Comparison of ENCODE assay signal across 8 cellular contexts in genomic region chr6:53326372-53327016, GRCh38. TPM values are rescaled to one million over a fixed set of nuclear protein-coding genes. Genes with fewer than 3 reads are reported as not detected.
DNase-seq lines count a peak whose midpoint lies in the region; ATAC-seq and TF ChIP-seq lines count a peak whose summit lies in the region.

No MANE protein-coding gene starts in this region.

- H3K27ac Mint-ChIP-seq in WTC11, result peak overlapping the region; percentile 31

- peak overlapping the region in 11 of 12 donors; percentile 29 to 82 (median 63) for H3K27ac ChIP-seq in heart left ventricle

- peak; percentile 19 for DNase-seq in DMS 273 (lab: John Stamatoyannopoulos, UW; ENCODE audit: unreplicated experiment)
- no peak for DNase-seq in DMS 273 treated with DMSO at 0.1 percent for 48 hours (lab: John Stamatoyannopoulos, UW)
- no peak for DNase-seq in WTC11 (ENCODE audit: low spot score)
- DNase-seq in heart left ventricle, result peak in 4 of 5 donors; percentile 37 to 60 (median 44)
- peak; percentile 89 for DNase-seq in stromal cell of bone marrow (ENCODE audit: low read depth)
- DNase-seq in 8988T, result no peak
- DNase-seq in NCI-H1092 treated with DMSO at 0.1 percent for 48 hours (lab: John Stamatoyannopoulos, UW), result no peak

- no peak for TF ChIP-seq POLR2A in heart left ventricle (IDR thresholded peaks at IDR 0.05)

- POLR2A ChIA-PET in WTC11 (lab: Charles Lee), result no interaction called here

- no peaks in the 10 kb centered on the region for H3K9me3 ChIP-seq in heart left ventricle

- no peak for TF ChIP-seq CTCF in WTC11 (IDR thresholded peaks at IDR 0.05)
- no peak for TF ChIP-seq CTCF in heart left ventricle (IDR thresholded peaks at IDR 0.05)

- WGBS in heart left ventricle, 4 donors, result 43 to 53% (median 45%) methylated on average over 11 of the region's 11 CpGs

- H3K9me3 Mint-ChIP-seq in WTC11, result no peaks in the 10 kb centered on the region

- intact Hi-C loops in heart left ventricle (cut with DNase I), result no loop called here

- no peaks in the 10 kb centered on the region for H3K36me3 ChIP-seq in heart left ventricle

- peaks cover 0 to 63% (median 45%) of the 10 kb centered on the region in 12 donors for H3K4me1 ChIP-seq in heart left ventricle

- H3K36me3 Mint-ChIP-seq in WTC11, result no peaks in the 10 kb centered on the region

- CTCF ChIA-PET in WTC11 (lab: Charles Lee), result interaction anchor here (1.5 kb wide), 1 partner anchor 10 kb away, joined by 3 read pairs; no protein-coding TSS in a partner anchor

- H3K27me3 Mint-ChIP-seq in WTC11 (ENCODE audit: low read depth), result no peaks in the 10 kb centered on the region

- H3K4me3 Mint-ChIP-seq in WTC11, result no peak overlapping the region

- no peaks in the 10 kb centered on the region for H3K27me3 ChIP-seq in heart left ventricle

- ATAC-seq in WTC11 (peak; percentile 51), heart left ventricle (peak; percentile 61 to 91 (median 84)), HG02678 (IDR thresholded peaks at IDR 0.05; ENCODE audit: unreplicated experiment) (no peak)

- peaks cover 50% of the 10 kb centered on the region for H3K4me1 Mint-ChIP-seq in WTC11

- no peak overlapping the region for H3K4me3 ChIP-seq in heart left ventricle

TF ChIP-seq in WTC11, 78 proteins besides CTCF, POLR2A, EP300 and RAD21:
- TF ChIP-seq TP53 (CRISPR knock-in tag; IDR thresholded peaks at IDR 0.05) (no peak), HMGA2 (CRISPR knock-in tag; IDR thresholded peaks at IDR 0.05) (no peak), ARID4B (CRISPR knock-in tag; IDR thresholded peaks at IDR 0.05; ENCODE audit: borderline replicate concordance) (no peak), RELA (CRISPR knock-in tag; IDR thresholded peaks at IDR 0.05; ENCODE audit: borderline replicate concordance) (no peak), USF2 (CRISPR knock-in tag; IDR thresholded peaks at IDR 0.05) (no peak), ATF6 (CRISPR knock-in tag; IDR thresholded peaks at IDR 0.05) (no peak), ZNF317 (CRISPR knock-in tag; IDR thresholded peaks at IDR 0.05; ENCODE audit: borderline replicate concordance, low read depth) (no peak), CREB1 (CRISPR knock-in tag; IDR thresholded peaks at IDR 0.05) (no peak)

RNA-seq across cellular contexts. Expression of gene ELOVL5, which starts 22.3 kb away (rescaled TPM):
- total RNA-seq in WTC11 (2021) (122 to 139 TPM (median 137 TPM) in 3 replicates), heart left ventricle (10 to 100 TPM; 17.3 to 47.9 (median 29.3) TPM)
- 10 to 100 TPM in 1 of 2 donors, 1 to 10 TPM in 1; 9.6 to 46.9 TPM for polyA plus RNA-seq in heart left ventricle

Comparison
In these comparisons a context has a peak if more than half of its experiments do, and no peak if none do; other contexts are left out.
1. DNase-seq: peak in DMS 273 (single experiment), heart left ventricle (4 of 5) and stromal cell of bone marrow (single experiment); none in DMS 273 treated with DMSO at 0.1 percent for 48 hours (single experiment), WTC11 (single experiment), 8988T (single experiment) and NCI-H1092 treated with DMSO at 0.1 percent for 48 hours (single experiment).